In the genomic region with DNA sequence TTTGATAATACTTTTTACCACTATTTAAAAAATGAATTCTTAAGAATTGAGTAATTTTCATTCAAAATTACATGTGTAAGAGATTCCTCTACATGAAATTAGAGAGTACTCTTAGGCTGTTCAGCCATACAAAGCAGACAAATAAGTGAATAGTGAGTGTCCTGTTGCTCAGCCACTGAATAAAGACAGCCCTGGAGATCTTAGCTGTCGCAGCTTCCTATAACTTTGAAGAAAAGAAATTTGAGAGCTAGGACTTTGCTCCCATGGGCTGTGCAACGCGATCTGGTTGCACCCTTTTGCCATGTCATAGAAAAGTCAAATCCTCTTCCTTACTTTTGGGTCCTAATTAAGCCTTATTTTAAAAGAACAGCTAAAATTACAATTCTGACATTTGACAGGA, we compare ENCODE assay signal across 1 cellular context.
TF ChIP-seq lines count a peak whose summit lies in the region.

No MANE protein-coding gene starts in this region.

TF ChIP-seq in H1, 55 proteins besides CTCF, POLR2A, EP300 and RAD21:
- TF ChIP-seq TCF12 (IDR thresholded peaks at IDR 0.05; ENCODE audit: low read depth, low read length) (no peak), RNF2 (IDR thresholded peaks at IDR 0.05; ENCODE audit: borderline replicate concordance, low read depth, low read length, missing control alignments, poor library complexity, severe bottlenecking) (no peak)
- TF ChIP-seq, protein P1, sequence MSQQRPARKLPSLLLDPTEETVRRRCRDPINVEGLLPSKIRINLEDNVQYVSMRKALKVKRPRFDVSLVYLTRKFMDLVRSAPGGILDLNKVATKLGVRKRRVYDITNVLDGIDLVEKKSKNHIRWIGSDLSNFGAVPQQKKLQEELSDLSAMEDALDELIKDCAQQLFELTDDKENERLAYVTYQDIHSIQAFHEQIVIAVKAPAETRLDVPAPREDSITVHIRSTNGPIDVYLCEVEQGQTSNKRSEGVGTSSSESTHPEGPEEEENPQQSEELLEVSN (IDR thresholded peaks at IDR 0.05), result no peak
